In the genomic region with DNA sequence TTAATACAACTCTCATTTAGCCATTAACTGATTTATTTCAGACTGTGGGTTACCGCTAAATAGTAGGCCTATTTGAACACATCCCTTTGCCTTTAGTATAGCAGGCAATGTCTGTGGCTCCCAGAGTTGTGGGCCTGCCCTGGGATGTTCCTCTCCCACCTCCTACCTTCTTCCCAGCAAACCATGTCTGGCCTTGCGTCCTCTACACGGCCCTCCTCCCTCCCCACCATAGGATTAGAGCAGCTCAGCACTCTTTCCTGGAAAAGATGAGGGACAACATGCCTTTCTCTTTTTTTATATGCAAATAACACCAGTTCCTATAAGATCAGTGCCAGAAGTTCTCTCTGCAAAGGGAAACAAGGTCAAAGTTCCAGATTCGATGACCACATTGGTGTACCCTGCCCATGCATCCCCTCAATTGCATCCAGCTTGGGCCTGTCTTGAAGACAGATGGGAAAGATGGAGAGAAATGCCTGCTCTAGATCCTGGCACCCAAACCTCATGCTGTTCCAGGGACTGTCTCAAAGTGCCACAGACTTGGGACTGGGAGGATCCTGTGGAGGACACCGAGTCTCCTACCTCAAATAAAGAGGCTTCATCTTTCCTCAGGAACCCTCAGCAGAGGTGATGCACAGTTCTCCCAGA, we compare ENCODE assay signal across 15 cellular contexts. TPM values are rescaled to one million over a fixed set of nuclear protein-coding genes. Genes with fewer than 3 reads are reported as not detected.
DNase-seq lines count a peak whose midpoint lies in the region; ATAC-seq and TF ChIP-seq lines count a peak whose summit lies in the region.
"Had no signal": no experiment of that assay in that cellular context is flagged by ENCODE, and none has a peak within 500 bp of the region (broad histone marks: within the 10 kb centered on the region; RNA-seq: fewer than 3 reads in every experiment).

No MANE protein-coding gene starts in this region.

- TF ChIP-seq CTCF in body of pancreas (IDR thresholded peaks at IDR 0.05) = no peak
- TF ChIP-seq CTCF in osteocyte (IDR thresholded peaks at IDR 0.05) = no peak

- H3K9me3 ChIP-seq in body of pancreas = no peaks in the 10 kb centered on the region

- no peak overlapping the region for H3K4me3 ChIP-seq in body of pancreas

- no peaks in the 10 kb centered on the region for H3K9me3 Mint-ChIP-seq in stimulated activated naive CD8-positive, alpha-beta T cell treated with anti-CD3 and anti-CD28 coated beads, Interleukin-15, Interleukin-2, amounts not matched to agents 100 ng/mL and 50 ng/mL, for 24 hours
- peaks cover 0 to 2% (median 0%) of the 10 kb centered on the region in 7 donors for H3K9me3 Mint-ChIP-seq in naive B cell
- no peaks in the 10 kb centered on the region for H3K9me3 Mint-ChIP-seq in activated T-helper 2 cell treated with anti-CD3 and anti-CD28 coated beads, Interferon-gamma antibody, Interleukin-2, Interleukin-4, amounts not matched to agents 10 μg/mL and 5 μg/mL and 100 μg/mL, durations not matched to agents 14 hours and 24 hours and 36 hours
- no peaks in the 10 kb centered on the region for H3K9me3 Mint-ChIP-seq in osteocyte (ENCODE audit: unreplicated experiment)
- H3K9me3 Mint-ChIP-seq: neural crest cell had no signal

- DNase-seq in stimulated activated naive CD8-positive, alpha-beta T cell treated with anti-CD3 and anti-CD28 coated beads, Interleukin-15, Interleukin-2, amounts not matched to agents 100 U/mL and 50 U/mL, for 24 hours = no peak
- DNase-seq in body of pancreas = no peak
- DNase-seq in naive B cell = no peak
- no peak for DNase-seq in activated T-helper 2 cell treated with anti-CD3 and anti-CD28 coated beads, Interferon-gamma antibody, Interleukin-2, Interleukin-4, amounts not matched to agents 10 μg/mL and 5 μg/mL and 100 μg/mL, durations not matched to agents 14 hours and 24 hours and 36 hours (ENCODE audit: low spot score)
- no peak for DNase-seq in glomerular visceral epithelial cell (ENCODE audit: extremely low spot score)
- no peak for DNase-seq in osteocyte (ENCODE audit: extremely low spot score, unreplicated experiment)
- DNase-seq: cortex of kidney, foreskin melanocyte, GDM1, IMR-90, NCI-H1436 treated with DMSO at 0.1 percent for 48 hours, NCI-H774 had no signal

- H3K27ac ChIP-seq in body of pancreas = peak overlapping the region in 3 of 4 donors; percentile 25 to 63 (median 50)

- WGBS in body of pancreas, 2 donors = 54 to 55% methylated on average over 5 of the region's 5 CpGs

- no peaks in the 10 kb centered on the region for H3K27me3 Mint-ChIP-seq in stimulated activated naive CD8-positive, alpha-beta T cell treated with anti-CD3 and anti-CD28 coated beads, Interleukin-15, Interleukin-2, amounts not matched to agents 100 ng/mL and 50 ng/mL, for 24 hours
- H3K27me3 Mint-ChIP-seq in naive B cell (no peaks in the 10 kb centered on the region), osteocyte (ENCODE audit: unreplicated experiment) (no peaks in the 10 kb centered on the region)
- H3K27me3 Mint-ChIP-seq in activated T-helper 2 cell treated with anti-CD3 and anti-CD28 coated beads, Interferon-gamma antibody, Interleukin-2, Interleukin-4, amounts not matched to agents 10 μg/mL and 5 μg/mL and 100 μg/mL, durations not matched to agents 14 hours and 24 hours and 36 hours (ENCODE audit: low read depth) = no peaks in the 10 kb centered on the region

- H3K4me1 ChIP-seq in body of pancreas = peaks cover 87% of the 10 kb centered on the region

- H3K27me3 ChIP-seq in body of pancreas = no peaks in the 10 kb centered on the region

- peak overlapping the region; percentile 57 for H3K27ac Mint-ChIP-seq in stimulated activated naive CD8-positive, alpha-beta T cell treated with anti-CD3 and anti-CD28 coated beads, Interleukin-15, Interleukin-2, amounts not matched to agents 100 ng/mL and 50 ng/mL, for 24 hours
- H3K27ac Mint-ChIP-seq in naive B cell = peak overlapping the region; percentile 61 to 90 (median 78)
- H3K27ac Mint-ChIP-seq in activated T-helper 2 cell treated with anti-CD3 and anti-CD28 coated beads, Interferon-gamma antibody, Interleukin-2, Interleukin-4, amounts not matched to agents 10 μg/mL and 5 μg/mL and 100 μg/mL, durations not matched to agents 14 hours and 24 hours and 36 hours = no peak overlapping the region
- no peak overlapping the region for H3K27ac Mint-ChIP-seq in osteocyte (ENCODE audit: unreplicated experiment)

- ATAC-seq in stimulated activated naive CD8-positive, alpha-beta T cell treated with anti-CD3 and anti-CD28 coated beads, Interleukin-15, Interleukin-2, amounts not matched to agents 100 U/mL and 50 U/mL, for 24 hours = no peak
- ATAC-seq in body of pancreas (no peak), naive B cell (ENCODE audit: low read depth in 2 of 2) (no peak), GM21423 (IDR thresholded peaks at IDR 0.05; ENCODE audit: unreplicated experiment) (no peak)

- intact Hi-C loops in body of pancreas (cut with DNase I) = no loop called here
- intact Hi-C loops in activated T-helper 2 cell treated with anti-CD3 and anti-CD28 coated beads, Interferon-gamma antibody, Interleukin-2, Interleukin-4, amounts not matched to agents 10 μg/mL and 5 μg/mL and 100 μg/mL, durations not matched to agents 14 hours and 24 hours and 36 hours (cut with micrococcal nuclease) = no loop called here

- TF ChIP-seq POLR2A in body of pancreas (IDR thresholded peaks at IDR 0.05) = no peak

- H3K36me3 ChIP-seq in body of pancreas (replicated peaks in 1 of 2; ENCODE audit: insufficient read depth in 1 of 2, low read depth in 2 of 2) = peaks cover 6 to 43% of the 10 kb centered on the region in 2 donors

- no peak overlapping the region for H3K4me3 Mint-ChIP-seq in stimulated activated naive CD8-positive, alpha-beta T cell treated with anti-CD3 and anti-CD28 coated beads, Interleukin-15, Interleukin-2, amounts not matched to agents 100 ng/mL and 50 ng/mL, for 24 hours
- peak overlapping the region in 2 of 8 donors; percentile 15 to 30 for H3K4me3 Mint-ChIP-seq in naive B cell
- H3K4me3 Mint-ChIP-seq in activated T-helper 2 cell treated with anti-CD3 and anti-CD28 coated beads, Interferon-gamma antibody, Interleukin-2, Interleukin-4, amounts not matched to agents 10 μg/mL and 5 μg/mL and 100 μg/mL, durations not matched to agents 14 hours and 24 hours and 36 hours (ENCODE audit: low read depth) = no peak overlapping the region
- no peak overlapping the region for H3K4me3 Mint-ChIP-seq in osteocyte (ENCODE audit: unreplicated experiment)
- H3K4me3 Mint-ChIP-seq: neural crest cell had no signal

- H3K36me3 Mint-ChIP-seq in stimulated activated naive CD8-positive, alpha-beta T cell treated with anti-CD3 and anti-CD28 coated beads, Interleukin-15, Interleukin-2, amounts not matched to agents 100 ng/mL and 50 ng/mL, for 24 hours (ENCODE audit: low read depth) = peaks cover 30% of the 10 kb centered on the region
- H3K36me3 Mint-ChIP-seq in naive B cell (peaks cover 9 to 39% of the 10 kb centered on the region in 2 donors), osteocyte (ENCODE audit: unreplicated experiment) (peaks cover 5% of the 10 kb centered on the region)
- H3K36me3 Mint-ChIP-seq in activated T-helper 2 cell treated with anti-CD3 and anti-CD28 coated beads, Interferon-gamma antibody, Interleukin-2, Interleukin-4, amounts not matched to agents 10 μg/mL and 5 μg/mL and 100 μg/mL, durations not matched to agents 14 hours and 24 hours and 36 hours (ENCODE audit: low read depth) = peaks cover 69% of the 10 kb centered on the region

- peaks cover 57% of the 10 kb centered on the region for H3K4me1 Mint-ChIP-seq in stimulated activated naive CD8-positive, alpha-beta T cell treated with anti-CD3 and anti-CD28 coated beads, Interleukin-15, Interleukin-2, amounts not matched to agents 100 ng/mL and 50 ng/mL, for 24 hours (ENCODE audit: low read depth)
- peaks cover 56 to 71% (median 60%) of the 10 kb centered on the region in 3 donors for H3K4me1 Mint-ChIP-seq in naive B cell
- peaks cover 29% of the 10 kb centered on the region for H3K4me1 Mint-ChIP-seq in activated T-helper 2 cell treated with anti-CD3 and anti-CD28 coated beads, Interferon-gamma antibody, Interleukin-2, Interleukin-4, amounts not matched to agents 10 μg/mL and 5 μg/mL and 100 μg/mL, durations not matched to agents 14 hours and 24 hours and 36 hours (ENCODE audit: low read depth)
- H3K4me1 Mint-ChIP-seq in osteocyte (ENCODE audit: unreplicated experiment) = peaks cover 21% of the 10 kb centered on the region
- H3K4me1 Mint-ChIP-seq: neural crest cell had no signal

RNA-seq across cellular contexts. Expression of gene CD46, which starts 57.2 kb away (rescaled TPM):
- total RNA-seq in body of pancreas (100 to 1,000 TPM; 162 to 175 TPM), osteocyte (97.3 and 102 TPM in 2 replicates)
- 100 to 1,000 TPM in 3 of 6 donors, 10 to 100 TPM in 3; 75.9 to 140 (median 98.2) TPM for polyA plus RNA-seq in naive B cell (ENCODE audit: low read depth in 6 of 6)
- total RNA-seq in activated T-helper 2 cell treated with anti-CD3 and anti-CD28 coated beads, Interferon-gamma antibody, Interleukin-2, Interleukin-4, amounts not matched to agents 10 μg/mL and 5 μg/mL and 100 μg/mL, durations not matched to agents 14 hours and 24 hours and 36 hours = 113 and 116 TPM in 2 replicates

Comparison
In these comparisons a context has a peak if more than half of its experiments do, and no peak if none do; other contexts are left out.
1. H3K27ac Mint-ChIP-seq: peak in stimulated activated naive CD8-positive, alpha-beta T cell treated with anti-CD3 and anti-CD28 coated beads, Interleukin-15, Interleukin-2, amounts not matched to agents 100 ng/mL and 50 ng/mL, for 24 hours (single experiment) and naive B cell (6 of 6); none in activated T-helper 2 cell treated with anti-CD3 and anti-CD28 coated beads, Interferon-gamma antibody, Interleukin-2, Interleukin-4, amounts not matched to agents 10 μg/mL and 5 μg/mL and 100 μg/mL, durations not matched to agents 14 hours and 24 hours and 36 hours (single experiment) and osteocyte (single experiment).